In the genomic region with DNA sequence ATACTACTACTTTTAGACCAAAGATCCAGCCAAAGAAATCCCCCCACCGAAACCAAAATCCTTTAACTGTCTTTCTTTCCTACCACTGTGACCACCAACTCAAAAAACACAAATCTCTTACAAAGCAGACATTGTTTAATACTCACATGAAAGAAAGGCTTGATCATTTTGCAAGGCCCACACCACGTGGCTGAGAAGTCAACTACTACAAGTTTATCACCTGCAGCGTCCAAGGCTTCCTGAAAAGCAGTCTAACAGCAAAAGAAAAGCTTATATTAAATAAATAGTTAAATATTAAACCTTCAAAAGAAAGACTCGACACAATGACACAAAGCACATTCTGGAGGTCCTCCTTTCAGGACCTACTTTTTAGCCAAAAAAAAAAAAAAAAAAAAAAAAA, we compare ENCODE assay signal across 1 cellular context.
TF ChIP-seq lines count a peak whose summit lies in the region.

No MANE protein-coding gene starts in this region.

TF ChIP-seq in HepG2, 621 proteins besides CTCF, POLR2A, EP300 and RAD21:
- TF ChIP-seq ZFY (CRISPR knock-in tag; IDR thresholded peaks at IDR 0.05), result 0 out of 2 replicates have a peak, but pooled peaks have one; percentile 14
- TF ChIP-seq MAX (IDR thresholded peaks at IDR 0.05), result peak; percentile 52; the same call in 1 of the 2 replicates
- 0 out of 2 replicates have a peak, but pooled peaks have one; percentile 17 for TF ChIP-seq RARA (CRISPR knock-in tag; IDR thresholded peaks at IDR 0.05)
- peak; percentile 20; the same call in 1 of the 2 replicates for TF ChIP-seq ARID5B (CRISPR knock-in tag; IDR thresholded peaks at IDR 0.05)
- peak; percentile 57 for TF ChIP-seq SAP130 (CRISPR knock-in tag; IDR thresholded peaks at IDR 0.05; ENCODE audit: low read depth)
- TF ChIP-seq CREM (IDR thresholded peaks at IDR 0.05), result 0 out of 2 replicates have a peak, but pooled peaks have one; percentile 18
- no peak for TF ChIP-seq CREM (CRISPR knock-in tag; IDR thresholded peaks at IDR 0.05)
- no peak for TF ChIP-seq FOXP1 (IDR thresholded peaks at IDR 0.05)
- peak; percentile 29; the same call in 1 of the 2 replicates for TF ChIP-seq FOXP1 (CRISPR knock-in tag; IDR thresholded peaks at IDR 0.05)
- peak; percentile 59; the same call in 1 of the 2 replicates for TF ChIP-seq SOX5 (CRISPR knock-in tag; IDR thresholded peaks at IDR 0.05; ENCODE audit: borderline replicate concordance)
- 0 out of 2 replicates have a peak, but pooled peaks have one; percentile 35 for TF ChIP-seq FOXP4 (CRISPR knock-in tag; IDR thresholded peaks at IDR 0.05)
- TF ChIP-seq ZNF619 (CRISPR knock-in tag; IDR thresholded peaks at IDR 0.05), result no peak
- no peak for TF ChIP-seq SOX6 (IDR thresholded peaks at IDR 0.05)
- peak; percentile 28; the same call in 1 of the 2 replicates for TF ChIP-seq SOX6 (CRISPR knock-in tag; IDR thresholded peaks at IDR 0.05)
- peak; percentile 34 for TF ChIP-seq TCF7 (IDR thresholded peaks at IDR 0.05; ENCODE audit: low read depth)
- TF ChIP-seq ZNF761 (CRISPR knock-in tag; conservative IDR thresholded peaks at IDR 0.05), result no peak
- peak; percentile 93 for TF ChIP-seq BCL6 (CRISPR knock-in tag; IDR thresholded peaks at IDR 0.05)
- no peak for TF ChIP-seq ZNF441 (CRISPR knock-in tag; IDR thresholded peaks at IDR 0.05; ENCODE audit: borderline replicate concordance)
- no peak for TF ChIP-seq AFF4 (CRISPR knock-in tag; IDR thresholded peaks at IDR 0.05)
- TF ChIP-seq HNF1A (IDR thresholded peaks at IDR 0.05; ENCODE audit: low read depth), result peak; percentile 63
- TF ChIP-seq HNF1A (CRISPR knock-in tag; IDR thresholded peaks at IDR 0.05; ENCODE audit: borderline replicate concordance), result peak; percentile 61; the same call in 1 of the 2 replicates
- no peak for TF ChIP-seq SOX13 (IDR thresholded peaks at IDR 0.05)
- TF ChIP-seq SOX13 (CRISPR knock-in tag; conservative IDR thresholded peaks at IDR 0.05 in 1 of 2, IDR thresholded peaks at IDR 0.05 in 1 of 2), result peak in 1 of 2 experiments; percentile 61; a peak in 2 of 4 replicates
